ENCODE assay signal across 23 cellular contexts in genomic region chr1:160985723-160986122, GRCh38. TPM values are rescaled to one million over a fixed set of nuclear protein-coding genes. Genes with fewer than 3 reads are reported as not detected.
DNase-seq lines count a peak whose midpoint lies in the region; FAIRE-seq and TF ChIP-seq lines count a peak whose summit lies in the region.
"Had no signal": no experiment of that assay in that cellular context is flagged by ENCODE, and none has a peak within 500 bp of the region (broad histone marks: within the 10 kb centered on the region; RNA-seq: fewer than 3 reads in every experiment).

No MANE protein-coding gene starts in this region.

- no peak overlapping the region for H2BK120ac ChIP-seq in H1 (replicated peaks; ENCODE audit: low read depth, low read length)

- no peak overlapping the region for H3K14ac ChIP-seq in H1 (ENCODE audit: insufficient read length)

- CTCF ChIA-PET in HEK293 (lab: Yijun Ruan, JAX) (interaction anchor here (0.7 kb wide), 1 partner anchor 278 kb away, joined by 3 read pairs; no protein-coding TSS in a partner anchor), H1 (lab: Charles Lee; ENCODE audit: partially characterized antibody) (interaction anchor here (3.6 kb wide), 1 partner anchor 13 kb away, joined by 15 read pairs; no protein-coding TSS in a partner anchor), RWPE1 (lab: Yijun Ruan, JAX) (no interaction called here)

- no peak overlapping the region for H2BK15ac ChIP-seq in H1 (ENCODE audit: low read length)

- H4K8ac ChIP-seq in H1 (ENCODE audit: extremely low read depth, insufficient read depth, low read length), result no peak overlapping the region

- H3K4me3 ChIP-seq in HEK293 (ENCODE audit: low read depth, low read length) (no peak overlapping the region), H1 (ENCODE audit: extremely low read depth in 1 of 4, insufficient read depth in 2 of 4, low read depth in 3 of 4, low read length in 4 of 4) (no peak overlapping the region)
- H3K4me3 ChIP-seq: GM12878 had no signal

- H2AFZ ChIP-seq in H1 (ENCODE audit: low read length), result no peak overlapping the region

- POLR2A ChIA-PET in HEK293 (lab: Yijun Ruan, JAX) (no interaction called here), H1 (lab: Charles Lee; ENCODE audit: partially characterized antibody) (interaction anchor here (3.4 kb wide), 1 partner anchor 35 kb away, joined by 15 read pairs; the partner anchor contains the start of gene F11R), RWPE1 (lab: Yijun Ruan, JAX; ENCODE audit: low non-redundant PET) (no interaction called here)

- no peaks in the 10 kb centered on the region for H3K9me3 ChIP-seq in HEK293 (ENCODE audit: control insufficient read depth, insufficient read depth, low read depth, low read length)
- peaks cover 0 to 3% of the 10 kb centered on the region in 2 experiments; a peak in 1 of 4 replicates for H3K9me3 ChIP-seq in H1 (ENCODE audit: insufficient read depth in 2 of 2, low read depth in 1 of 2, low read length in 1 of 2)

- H3K4me1 ChIP-seq in HEK293 (ENCODE audit: control insufficient read depth, insufficient read depth, low read length) (no peaks in the 10 kb centered on the region), H1 (replicated peaks in 1 of 4; ENCODE audit: control insufficient read depth in 3 of 4, insufficient read depth in 4 of 4, low read length in 3 of 4) (peaks cover 9 to 23% (median 15%) of the 10 kb centered on the region in 4 experiments)

- H3K9ac ChIP-seq in H1 (replicated peaks in 1 of 4; ENCODE audit: extremely low read depth in 1 of 4, low read depth in 3 of 4, low read length in 3 of 4), result no peak overlapping the region

- FAIRE-seq in H1 (lab: Jason Lieb, UNC) (no peak), urothelium cell line (lab: Jason Lieb, UNC) (peak; percentile 30)
- FAIRE-seq: GM12878, GM19239 had no signal

- peak overlapping the region; percentile 51; the same call in 1 of the 2 replicates for H3K18ac ChIP-seq in H1 (ENCODE audit: extremely low read depth, low read length)

- no peaks in the 10 kb centered on the region for H4K20me1 ChIP-seq in H1 (replicated peaks in 1 of 2; ENCODE audit: control insufficient read depth in 1 of 2, insufficient read depth in 2 of 2, low read length in 2 of 2)

- no peak overlapping the region for H3K27ac ChIP-seq in HEK293 (ENCODE audit: extremely low read depth, low read depth, low read length)
- H3K27ac ChIP-seq in H1 (ENCODE audit: low read depth, low read length), result no peak overlapping the region
- H3K27ac ChIP-seq in RWPE1, result no peak overlapping the region

- peaks cover 4% of the 10 kb centered on the region for H3K23me2 ChIP-seq in H1 (ENCODE audit: low read depth, low read length)

- TF ChIP-seq POLR2A in H1 (IDR thresholded peaks at IDR 0.05; ENCODE audit: control extremely low read depth in 1 of 2, low read depth in 2 of 2, low read length in 2 of 2), result no peak

- DNase-seq in H1 (ENCODE audit: low read depth in 1 of 2, low spot score in 2 of 2) (no peak), urothelium cell line (ENCODE audit: low spot score) (no peak), DMS53 (lab: John Stamatoyannopoulos, UW) (no peak), RWPE1 (ENCODE audit: low spot score) (no peak)
- no peak for DNase-seq in activated CD4-positive, alpha-beta T cell treated with anti-CD3 and anti-CD28 coated beads, Interleukin-2, amount 50 U/mL, for 4 hours
- DNase-seq: C1 segment of cervical spinal cord; Calu3; CD4-positive, alpha-beta memory T cell; COR-L47; DMS153; DMS79; EL; GDM1; GOT3; H7; HCEC 1CT; HFFc6 had no signal

- no peaks in the 10 kb centered on the region for H3K79me1 ChIP-seq in H1 (ENCODE audit: low read depth, low read length)

- H3K27me3 ChIP-seq in H1 (replicated peaks in 1 of 4; ENCODE audit: control insufficient read depth in 3 of 4, extremely low read depth in 1 of 4, insufficient read depth in 3 of 4, low read length in 3 of 4), result no peaks in the 10 kb centered on the region

- no peak overlapping the region for H3K4ac ChIP-seq in H1 (replicated peaks; ENCODE audit: insufficient read length, low read depth, low read length)

- no peak for TF ChIP-seq RAD21 in H1 (IDR thresholded peaks at IDR 0.05 in 1 of 2, conservative IDR thresholded peaks at IDR 0.05 in 1 of 2; ENCODE audit: low read depth in 2 of 2, low read length in 2 of 2)

- H3K56ac ChIP-seq in H1 (replicated peaks; ENCODE audit: insufficient read length, low read depth, low read length), result no peak overlapping the region

- H2AK5ac ChIP-seq in H1 (ENCODE audit: low read depth, low read length), result 0 out of 2 replicates have a peak overlapping the region, but pooled peaks have one; percentile 75

- H3K4me2 ChIP-seq in H1 (ENCODE audit: insufficient read depth in 1 of 2, low read depth in 2 of 2, low read length in 2 of 2), result peak overlapping the region in 1 of 2 experiments; percentile 97; a peak in 1 of 4 replicates

- no peak overlapping the region for H4K5ac ChIP-seq in H1 (ENCODE audit: insufficient read length, low read depth, low read length)

- TF ChIP-seq CTCF in HEK293 (tag by site-specific recombination; IDR thresholded peaks at IDR 0.05) (no peak), H1 (IDR thresholded peaks at IDR 0.05; ENCODE audit: control extremely low read depth in 1 of 3, insufficient read depth in 1 of 3, low read depth in 1 of 3, low read length in 3 of 3) (no peak), RWPE1 (conservative IDR thresholded peaks at IDR 0.05; ENCODE audit: low read depth) (no peak)

- H2BK5ac ChIP-seq in H1 (ENCODE audit: low read depth, low read length), result peak overlapping the region; percentile 71; the same call in 1 of the 2 replicates

- peak overlapping the region; percentile 60; the same call in 1 of the 2 replicates for H2BK12ac ChIP-seq in H1 (ENCODE audit: low read depth, low read length)

- H3K79me2 ChIP-seq in H1 (ENCODE audit: control insufficient read depth in 1 of 2, insufficient read depth in 2 of 2, low read length in 2 of 2), result no peaks in the 10 kb centered on the region

- H4K91ac ChIP-seq in H1 (replicated peaks; ENCODE audit: insufficient read length, low read length), result peak overlapping the region; percentile 89

- H3K36me3 ChIP-seq in HEK293 (ENCODE audit: control insufficient read depth in 2 of 2, insufficient read depth in 1 of 2, low read length in 2 of 2) (no peaks in the 10 kb centered on the region), H1 (ENCODE audit: control insufficient read depth in 2 of 4, insufficient read depth in 4 of 4, low read length in 3 of 4) (no peaks in the 10 kb centered on the region)

- H2BK20ac ChIP-seq in H1 (ENCODE audit: low read length), result no peak overlapping the region

- no peak for TF ChIP-seq EP300 in H1 (IDR thresholded peaks at IDR 0.05; ENCODE audit: borderline replicate concordance in 1 of 2, low read depth in 2 of 2, low read length in 2 of 2)

- H3K23ac ChIP-seq in H1 (ENCODE audit: insufficient read length), result no peak overlapping the region

- 99% methylated on average over 4 of the region's 4 CpGs; no CpG with 5 or more reads in 1 of the 2 experiments for WGBS in H1 (ENCODE audit: extremely low coverage in 1 of 2, insufficient coverage in 1 of 2, insufficient read length in 1 of 2, insufficient replicate concordance in 2 of 2, low coverage in 1 of 2, low lambda C conversion rate in 2 of 2, missing lambda C conversion rate in 1 of 2), 2 experiments

TF ChIP-seq in H1, 55 proteins besides CTCF, POLR2A, EP300 and RAD21 (continues in another document):
- no peak for TF ChIP-seq CBX8 (IDR thresholded peaks at IDR 0.05; ENCODE audit: borderline replicate concordance, low read depth, low read length)
- TF ChIP-seq TAF7 (optimal IDR thresholded peaks at IDR 0.05; ENCODE audit: borderline replicate concordance, low read depth, low read length), result no peak
- no peak for TF ChIP-seq SIX5 (IDR thresholded peaks at IDR 0.05; ENCODE audit: low read depth, low read length)
- TF ChIP-seq USF2 (IDR thresholded peaks at IDR 0.05; ENCODE audit: low read length), result no peak
- TF ChIP-seq TEAD4 (IDR thresholded peaks at IDR 0.05; ENCODE audit: low read depth, low read length), result no peak

RNA-seq across cellular contexts. Expression of gene ITLN2, which starts 31.1 kb away (rescaled TPM):
- 4.7 and 5.6 TPM in 2 replicates for total RNA-seq in H1 (2021; fragmentation: NEBNext Ultra II Directional; extraction: Animal tissue kit (Norgen Biotek cat#: 25700))
- polyA plus RNA-seq in H1 (2011; rRNA removed), result 6.3 and 6.8 TPM in 2 replicates
- polyA plus RNA-seq in H1 (2011; cell fraction: cytosol; rRNA removed), result 9.1 TPM
- polyA plus RNA-seq in H1 (2011; cell fraction: nucleus; rRNA removed), result 8.5 TPM
- polyA plus RNA-seq in H1 (2012, experiment 1 of 2), result 4.6 to 6.4 TPM (median 5.9 TPM) in 4 replicates
- 3.2 TPM for polyA plus RNA-seq in H1 (2012, experiment 2 of 2)
- 4.9 TPM for polyA plus RNA-seq in H1 (2013, experiment 1 of 2)
- 5.5 TPM for polyA plus RNA-seq in H1 (2013, experiment 2 of 2)
- 7.3 and 9.4 TPM in 2 replicates for polyA minus RNA-seq in H1 (2011; rRNA and poly(A)+ RNA removed)
- 2.7 TPM for polyA minus RNA-seq in H1 (2011; cell fraction: cytosol; rRNA and poly(A)+ RNA removed)
- 5.1 TPM for polyA minus RNA-seq in H1 (2011; cell fraction: nucleus; rRNA and poly(A)+ RNA removed)
- total RNA-seq: A172; A673; Calu3; CD4-positive, alpha-beta memory T cell; GM12878; HFFc6 had no signal
- polyA plus RNA-seq: BJ; CD4-positive, alpha-beta memory T cell; GM12878 had no signal

RNA-seq across cellular contexts. Expression of gene F11R, which starts 35.2 kb away (rescaled TPM):
- total RNA-seq in H1 (2021; fragmentation: NEBNext Ultra II Directional; extraction: Animal tissue kit (Norgen Biotek cat#: 25700)), result 143 and 159 TPM in 2 replicates
- 170 and 200 TPM in 2 replicates for polyA plus RNA-seq in H1 (2011; rRNA removed)
- 209 TPM for polyA plus RNA-seq in H1 (2011; cell fraction: cytosol; rRNA removed)
- polyA plus RNA-seq in H1 (2011; cell fraction: nucleus; rRNA removed), result 263 TPM
- 95.6 to 141 TPM (median 108 TPM) in 4 replicates for polyA plus RNA-seq in H1 (2012, experiment 1 of 2)
- polyA plus RNA-seq in H1 (2012, experiment 2 of 2), result 73.5 TPM
- polyA plus RNA-seq in H1 (2013, experiment 1 of 2), result 109 TPM
- polyA plus RNA-seq in H1 (2013, experiment 2 of 2), result 126 TPM
- 478 and 502 TPM in 2 replicates for polyA minus RNA-seq in H1 (2011; rRNA and poly(A)+ RNA removed)
- polyA minus RNA-seq in H1 (2011; cell fraction: cytosol; rRNA and poly(A)+ RNA removed), result 112 TPM
- polyA minus RNA-seq in H1 (2011; cell fraction: nucleus; rRNA and poly(A)+ RNA removed), result 133 TPM

RNA-seq across cellular contexts. Expression of gene TSTD1, which starts 53.0 kb away (rescaled TPM):
- 60.4 and 60.9 TPM in 2 replicates for total RNA-seq in H1 (2021; fragmentation: NEBNext Ultra II Directional; extraction: Animal tissue kit (Norgen Biotek cat#: 25700))
- 314 and 360 TPM in 2 replicates for polyA plus RNA-seq in H1 (2011; rRNA removed)
- 233 TPM for polyA plus RNA-seq in H1 (2011; cell fraction: cytosol; rRNA removed)
- polyA plus RNA-seq in H1 (2011; cell fraction: nucleus; rRNA removed), result 138 TPM
- polyA plus RNA-seq in H1 (2012, experiment 1 of 2), result 57.6 to 120 TPM (median 104 TPM) in 4 replicates
- polyA plus RNA-seq in H1 (2012, experiment 2 of 2), result 148 TPM
- polyA plus RNA-seq in H1 (2013, experiment 1 of 2), result 135 TPM
- 134 TPM for polyA plus RNA-seq in H1 (2013, experiment 2 of 2)
- 8.8 and 15.5 TPM in 2 replicates for polyA minus RNA-seq in H1 (2011; rRNA and poly(A)+ RNA removed)
- polyA minus RNA-seq in H1 (2011; cell fraction: cytosol; rRNA and poly(A)+ RNA removed), result 20.8 TPM
- polyA minus RNA-seq in H1 (2011; cell fraction: nucleus; rRNA and poly(A)+ RNA removed), result 26.1 TPM
- total RNA-seq: A172, HFFc6 had no signal
